8 cellular contexts compared by ENCODE assay signal in the genomic region with DNA sequence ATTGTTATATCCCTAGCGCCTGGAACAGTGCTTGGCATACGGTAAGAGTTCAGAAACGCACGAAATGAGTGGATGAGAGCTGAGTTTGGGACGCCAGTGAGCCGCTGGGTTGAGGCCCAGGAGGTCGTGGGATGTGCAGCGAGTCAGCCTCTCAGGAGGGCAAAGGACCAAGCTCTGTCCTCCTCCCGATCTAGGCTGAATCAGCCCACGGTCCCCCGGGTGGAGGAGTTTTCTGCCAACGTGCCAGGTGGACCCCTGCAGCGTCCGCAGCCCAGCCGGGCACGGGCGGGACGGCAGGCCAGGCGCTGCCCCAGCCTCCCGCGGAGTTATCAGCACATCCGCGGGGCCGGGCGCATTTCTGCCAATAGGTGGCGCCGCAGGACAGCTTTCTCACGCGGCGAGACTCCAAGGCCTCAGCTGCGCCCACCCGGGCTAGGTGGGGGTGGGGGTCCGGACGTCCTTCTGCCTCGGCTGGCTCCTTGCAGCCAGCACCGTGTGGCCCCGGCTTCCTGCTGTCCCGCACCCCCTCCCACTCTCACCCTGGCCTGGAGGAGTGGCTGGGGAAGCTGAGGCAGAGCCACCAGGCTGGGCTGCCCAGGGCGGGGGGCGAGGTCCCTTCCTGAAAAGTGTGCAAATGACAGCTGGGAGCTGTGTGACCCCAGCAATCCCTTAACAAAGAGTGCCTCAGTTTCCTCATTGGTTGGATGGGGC. TPM values are rescaled to one million over a fixed set of nuclear protein-coding genes. Genes with fewer than 3 reads are reported as not detected.
A peak's percentile ranks its signal among the peaks of the same experiment; 100 is the strongest.
DNase-seq lines count a peak whose midpoint lies in the region; ATAC-seq and TF ChIP-seq lines count a peak whose summit lies in the region.

No MANE protein-coding gene starts in this region.

- H3K9me3 Mint-ChIP-seq in activated B cell treated with CpG ODN at 0.5 μM for 24 hours, result no peaks in the 10 kb centered on the region

- no peak overlapping the region for H3K4me3 ChIP-seq in cardiac fibroblast (replicated peaks in 1 of 2; ENCODE audit: low read depth in 2 of 2, low read length in 2 of 2)

- H3K27ac Mint-ChIP-seq in activated B cell treated with CpG ODN at 0.5 μM for 24 hours, result no peak overlapping the region

- H3K4me3 Mint-ChIP-seq in activated B cell treated with CpG ODN at 0.5 μM for 24 hours, result peak overlapping the region; percentile 32

- TF ChIP-seq CTCF in activated B cell treated with CpG ODN at 0.5 μM for 24 hours (IDR thresholded peaks at IDR 0.05), result peak; percentile 71
- peak; percentile 76 for TF ChIP-seq CTCF in cardiac fibroblast (IDR thresholded peaks at IDR 0.05; ENCODE audit: low read depth, low read length)

- H3K4me1 Mint-ChIP-seq in activated B cell treated with CpG ODN at 0.5 μM for 24 hours, result peaks cover 33% of the 10 kb centered on the region

- DNase-seq in DMS 273 (lab: John Stamatoyannopoulos, UW; ENCODE audit: unreplicated experiment), result peak; percentile 86
- no peak for DNase-seq in DMS 273 treated with DMSO at 0.1 percent for 48 hours (lab: John Stamatoyannopoulos, UW)
- peak; percentile 60 for DNase-seq in NCI-H1092 (lab: John Stamatoyannopoulos, UW)
- DNase-seq in activated B cell treated with CpG ODN at 0.5 μM for 24 hours, result peak; percentile 83
- peak; percentile 73 to 75 for DNase-seq in cardiac fibroblast (ENCODE audit: low read depth in 2 of 2)
- peak; percentile 48 for DNase-seq in kidney glomerular epithelial cell (lab: John Stamatoyannopoulos, UW)
- DNase-seq in stimulated activated CD4-positive, alpha-beta T cell treated with anti-CD3 and anti-CD28 coated beads, Interleukin-2, amount 100 ng/mL, for 48 hours, result peak; percentile 87 to 89
- DNase-seq in NCI-H526 treated with DMSO at 0.1 percent for 48 hours (lab: John Stamatoyannopoulos, UW), result no peak

- CTCF ChIA-PET in activated B cell treated with CpG ODN at 0.5 μM for 24 hours (lab: Charles Lee), result interaction anchor here (0.6 to 6.9 kb wide), 18 partner anchors 10 to 814 kb away, joined by 3 to 154 read pairs (median 3); a partner anchor contains a TSS

- H3K36me3 Mint-ChIP-seq in activated B cell treated with CpG ODN at 0.5 μM for 24 hours (ENCODE audit: low read depth), result peaks cover 21% of the 10 kb centered on the region

- H3K27me3 Mint-ChIP-seq in activated B cell treated with CpG ODN at 0.5 μM for 24 hours, result no peaks in the 10 kb centered on the region

- POLR2A ChIA-PET in activated B cell treated with CpG ODN at 0.5 μM for 24 hours (lab: Charles Lee), result interaction anchor here (0.5 to 3.9 kb wide), 6 partner anchors 9 to 1208 kb away, joined by 3 to 25 read pairs (median 5); no protein-coding TSS in a partner anchor

- peak; percentile 10 for ATAC-seq in activated B cell treated with CpG ODN at 0.5 μM for 24 hours (ENCODE audit: low read depth)

- intact Hi-C loops in activated B cell treated with CpG ODN at 0.5 μM for 24 hours (cut with micrococcal nuclease), result loop anchor here (1.0 to 5.0 kb wide), 5 partner anchors 406 to 878 kb away; a partner anchor contains a TSS

RNA-seq across cellular contexts. Expression of a gene that starts 2.2 kb away (rescaled TPM):
- 67.7 and 79.0 TPM in 2 replicates for total RNA-seq in activated B cell treated with CpG ODN at 0.5 μM for 24 hours

RNA-seq across cellular contexts. Expression of a gene that starts 14.4 kb away (rescaled TPM):
- 363 and 368 TPM in 2 replicates for total RNA-seq in activated B cell treated with CpG ODN at 0.5 μM for 24 hours

RNA-seq across cellular contexts. Expression of a gene that starts 32.7 kb away (rescaled TPM):
- 38.2 and 41.3 TPM in 2 replicates for total RNA-seq in activated B cell treated with CpG ODN at 0.5 μM for 24 hours

RNA-seq across cellular contexts. Expression of a gene that starts 35.8 kb away (rescaled TPM):
- not detected in 2 replicates for total RNA-seq in activated B cell treated with CpG ODN at 0.5 μM for 24 hours

Comparison
In these comparisons a context has a peak if more than half of its experiments do, and no peak if none do; other contexts are left out.
1. DNase-seq: peak in DMS 273 (single experiment), NCI-H1092 (single experiment), activated B cell treated with CpG ODN at 0.5 μM for 24 hours (single experiment), cardiac fibroblast (2 of 2), kidney glomerular epithelial cell (single experiment) and stimulated activated CD4-positive, alpha-beta T cell treated with anti-CD3 and anti-CD28 coated beads, Interleukin-2, amount 100 ng/mL, for 48 hours (2 of 2); none in DMS 273 treated with DMSO at 0.1 percent for 48 hours (single experiment) and NCI-H526 treated with DMSO at 0.1 percent for 48 hours (single experiment).